Comparison of ENCODE assay signal across 18 cellular contexts in the genomic region with DNA sequence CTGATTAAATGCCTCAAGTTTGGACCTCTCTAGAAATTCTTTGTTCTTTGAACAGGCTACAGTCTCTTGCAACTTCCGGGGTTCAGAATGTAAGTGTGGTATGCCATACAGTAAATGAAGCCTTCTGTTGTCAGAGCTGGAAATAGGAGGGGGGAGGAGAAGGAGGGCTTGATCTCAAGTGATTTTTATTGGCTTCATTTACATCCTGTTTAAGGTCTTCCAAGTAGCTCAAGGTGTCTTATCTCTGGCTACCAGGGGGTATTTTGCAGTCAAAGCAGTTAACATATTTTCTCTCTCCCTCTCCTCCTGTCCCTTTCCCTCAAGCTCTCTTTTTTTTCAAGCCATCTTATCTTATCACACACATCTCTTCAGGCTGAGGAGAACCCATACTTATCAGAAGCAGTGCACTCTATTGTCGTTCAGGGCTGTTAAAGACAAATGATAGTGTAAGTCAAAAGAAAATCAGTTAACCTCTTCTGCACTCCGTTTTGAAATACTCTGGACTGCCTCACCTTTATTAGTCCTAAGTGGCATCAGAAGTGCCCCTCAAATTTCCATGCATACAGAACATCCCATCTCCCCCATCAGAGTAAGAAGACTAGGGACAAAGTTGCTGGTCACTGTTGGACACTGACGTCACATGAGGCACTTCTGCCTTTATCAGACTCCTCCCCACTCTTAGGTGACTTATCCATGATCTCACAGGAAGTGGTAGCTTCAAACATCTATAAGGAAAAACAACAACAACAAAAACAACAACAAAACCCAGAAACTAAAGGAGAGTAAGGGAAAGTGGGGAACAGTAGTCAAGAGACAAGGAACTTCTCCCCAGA.
DNase-seq lines count a peak whose midpoint lies in the region; ATAC-seq, FAIRE-seq and TF ChIP-seq lines count a peak whose summit lies in the region.
"Had no signal": no experiment of that assay in that cellular context is flagged by ENCODE, and none has a peak within 500 bp of the region (broad histone marks: within the 10 kb centered on the region; RNA-seq: fewer than 3 reads in every experiment).

No MANE protein-coding gene starts in this region.

- no peak for TF ChIP-seq POLR2A in K562 (conservative IDR thresholded peaks at IDR 0.05)

- intact Hi-C loops in activated CD4-positive, alpha-beta T cell treated with anti-CD3 and anti-CD28 coated beads for 36 hours (cut with DNase I, micrococcal nuclease) = loop anchor here in 1 of 2 experiments (5.0 kb wide), 1 partner anchor 43 kb away; no protein-coding TSS in a partner anchor
- intact Hi-C loops in activated CD4-positive, alpha-beta T cell treated with anti-CD3 and anti-CD28 coated beads, Interleukin-2, amount 10 ng/mL, durations not matched to agents 24 days and 14 days (cut with micrococcal nuclease) = no loop called here
- intact Hi-C loops in K562 (cut with micrococcal nuclease) = loop anchor here (5.0 to 10.0 kb wide), 2 partner anchors 112 to 365 kb away; partner anchors contain the start of gene ZNF521

- no peak overlapping the region for H2BK120ac ChIP-seq in mesendoderm (ENCODE audit: low read depth, low read length)

- H3K4me3 ChIP-seq in K562 = no peak overlapping the region
- H3K4me3 ChIP-seq in mesendoderm (ENCODE audit: low read length) = no peak overlapping the region
- H3K4me3 ChIP-seq: gastroesophageal sphincter, lung had no signal

- H3K18ac ChIP-seq in mesendoderm (ENCODE audit: low read length) = no peak overlapping the region

- no TSS peak for BruUV-seq in K562 (replicated peaks; lab: Mats Ljungman, UMichigan)

- H4K20me1 ChIP-seq in K562 (replicated peaks; ENCODE audit: control insufficient read depth, insufficient read depth, low read length) = no peaks in the 10 kb centered on the region

- no peak overlapping the region for H3K56ac ChIP-seq in mesendoderm (ENCODE audit: low read length)

- in situ Hi-C loops in K562 (cut with MboI) = no loop called here

- H4K5ac ChIP-seq in mesendoderm (ENCODE audit: low read length) = no peak overlapping the region

- no peak overlapping the region for H3K4ac ChIP-seq in mesendoderm (ENCODE audit: low read depth, low read length)

- H3K27me3 Mint-ChIP-seq in activated CD4-positive, alpha-beta T cell treated with anti-CD3 and anti-CD28 coated beads for 36 hours = no peaks in the 10 kb centered on the region
- no peaks in the 10 kb centered on the region for H3K27me3 Mint-ChIP-seq in activated CD4-positive, alpha-beta T cell treated with anti-CD3 and anti-CD28 coated beads, Interleukin-2, amount 10 ng/mL, durations not matched to agents 24 days and 14 days
- H3K27me3 Mint-ChIP-seq: activated CD8-positive, alpha-beta T cell treated with anti-CD3 and anti-CD28 coated beads for 36 hours; activated naive CD8-positive, alpha-beta T cell treated with anti-CD3 and anti-CD28 coated beads, Interleukin-2, amount 50 U/mL, for 24 hours had no signal

- WGBS in K562 (ENCODE audit: insufficient coverage, low coverage, missing lambda C conversion rate) = 0% methylated on average over 4 of the region's 4 CpGs
- no CpG with 5 or more reads among the region's 4 CpGs for WGBS in mesendoderm (ENCODE audit: extremely low coverage, insufficient coverage, low lambda C conversion rate)

- no peaks in the 10 kb centered on the region for H3K79me2 ChIP-seq in K562 (ENCODE audit: control insufficient read depth, insufficient read depth, low read length)
- no peaks in the 10 kb centered on the region for H3K79me2 ChIP-seq in mesendoderm (ENCODE audit: control insufficient read depth, insufficient read depth, low read length)

- H3K4me3 Mint-ChIP-seq in activated CD4-positive, alpha-beta T cell treated with anti-CD3 and anti-CD28 coated beads for 36 hours = no peak overlapping the region
- no peak overlapping the region for H3K4me3 Mint-ChIP-seq in activated CD4-positive, alpha-beta T cell treated with anti-CD3 and anti-CD28 coated beads, Interleukin-2, amount 10 ng/mL, durations not matched to agents 24 days and 14 days
- H3K4me3 Mint-ChIP-seq: activated CD8-positive, alpha-beta T cell treated with anti-CD3 and anti-CD28 coated beads for 36 hours; activated naive CD8-positive, alpha-beta T cell treated with anti-CD3 and anti-CD28 coated beads, Interleukin-2, amount 50 U/mL, for 24 hours; nephron progenitor cell had no signal

- peak; percentile 61 for FAIRE-seq in K562 (lab: Jason Lieb, UNC)
- FAIRE-seq: H54 had no signal

- H3K27ac ChIP-seq in KOPT-K1 (ENCODE audit: low read depth, low read length, poor library complexity, severe bottlenecking) (peak overlapping the region; percentile 79), K562 (ENCODE audit: extremely low read depth, low read depth, low read length) (peak overlapping the region; percentile 22; the same call in 2 of the 3 replicates), mesendoderm (ENCODE audit: low read depth, low read length) (peak overlapping the region; percentile 26)
- H3K27ac ChIP-seq: C4-2B, gastroesophageal sphincter, WERI-Rb-1 had no signal

- TF ChIP-seq EP300 in K562 (IDR thresholded peaks at IDR 0.05; ENCODE audit: low read length) = peak; percentile 87

- no peak for TF ChIP-seq RAD21 in K562 (CRISPR knock-in tag; conservative IDR thresholded peaks at IDR 0.05 in 1 of 2, IDR thresholded peaks at IDR 0.05 in 1 of 2)

- no peaks in the 10 kb centered on the region for H3K4me1 Mint-ChIP-seq in activated CD4-positive, alpha-beta T cell treated with anti-CD3 and anti-CD28 coated beads for 36 hours
- no peaks in the 10 kb centered on the region for H3K4me1 Mint-ChIP-seq in activated CD4-positive, alpha-beta T cell treated with anti-CD3 and anti-CD28 coated beads, Interleukin-2, amount 10 ng/mL, durations not matched to agents 24 days and 14 days
- H3K4me1 Mint-ChIP-seq: activated naive CD8-positive, alpha-beta T cell treated with anti-CD3 and anti-CD28 coated beads, Interleukin-2, amount 50 U/mL, for 24 hours had no signal

- H3K4me2 ChIP-seq in K562 (ENCODE audit: insufficient read depth, low read length) (peak overlapping the region; percentile 0; the same call in 1 of the 2 replicates), mesendoderm (ENCODE audit: low read length) (peak overlapping the region; percentile 4)

- H2BK5ac ChIP-seq in mesendoderm (ENCODE audit: low read length) = peak overlapping the region; percentile 90

- H3K23ac ChIP-seq in mesendoderm (ENCODE audit: low read length) = no peak overlapping the region

- POLR2A ChIA-PET in activated CD4-positive, alpha-beta T cell treated with anti-CD3 and anti-CD28 coated beads for 36 hours (lab: Charles Lee) = no interaction called here
- POLR2A ChIA-PET in K562 (lab: Yijun Ruan, JAX) = interaction anchor here (0.8 to 1.8 kb wide), 5 partner anchors 10 to 19 kb away, joined by 4 to 10 read pairs (median 7); no protein-coding TSS in a partner anchor

- no peak for DNase-seq in activated CD4-positive, alpha-beta T cell treated with anti-CD3 and anti-CD28 coated beads for 36 hours
- DNase-seq in activated CD4-positive, alpha-beta T cell treated with anti-CD3 and anti-CD28 coated beads, Interleukin-2, amount 10 ng/mL, durations not matched to agents 24 days and 14 days = no peak
- DNase-seq in K562 (ENCODE audit: extremely low read depth in 1 of 4, low spot score in 3 of 4) (peak; percentile 40 to 69 (median 50)), mesendoderm (peak; percentile 95), NCI-H1092 (lab: John Stamatoyannopoulos, UW) (no peak)
- DNase-seq: activated CD8-positive, alpha-beta T cell treated with anti-CD3 and anti-CD28 coated beads for 36 hours; activated naive CD8-positive, alpha-beta T cell treated with anti-CD3 and anti-CD28 coated beads, Interleukin-2, amount 50 U/mL, for 24 hours; NCI-H187 treated with DMSO at 0.1 percent for 48 hours; nephron progenitor cell; SW 1271; WERI-Rb-1 had no signal

- H3K9me3 Mint-ChIP-seq in activated CD4-positive, alpha-beta T cell treated with anti-CD3 and anti-CD28 coated beads for 36 hours (ENCODE audit: low read depth) = no peaks in the 10 kb centered on the region
- no peaks in the 10 kb centered on the region for H3K9me3 Mint-ChIP-seq in activated CD4-positive, alpha-beta T cell treated with anti-CD3 and anti-CD28 coated beads, Interleukin-2, amount 10 ng/mL, durations not matched to agents 24 days and 14 days
- H3K9me3 Mint-ChIP-seq: activated CD8-positive, alpha-beta T cell treated with anti-CD3 and anti-CD28 coated beads for 36 hours; activated naive CD8-positive, alpha-beta T cell treated with anti-CD3 and anti-CD28 coated beads, Interleukin-2, amount 50 U/mL, for 24 hours; nephron progenitor cell had no signal

- peaks cover 6% of the 10 kb centered on the region for H3K79me1 ChIP-seq in mesendoderm (ENCODE audit: low read length)

- peak; percentile 39 for ATAC-seq in activated CD4-positive, alpha-beta T cell treated with anti-CD3 and anti-CD28 coated beads for 36 hours
- peak; percentile 74 for ATAC-seq in K562
- no peak for ATAC-seq in GM21717 (IDR thresholded peaks at IDR 0.05; ENCODE audit: unreplicated experiment)
- ATAC-seq in GM21447 (IDR thresholded peaks at IDR 0.05; ENCODE audit: unreplicated experiment) = no peak
- ATAC-seq: activated CD8-positive, alpha-beta T cell treated with anti-CD3 and anti-CD28 coated beads for 36 hours; activated naive CD8-positive, alpha-beta T cell treated with anti-CD3 and anti-CD28 coated beads, Interleukin-2, amount 50 U/mL, for 24 hours; gastroesophageal sphincter had no signal

- no peak overlapping the region for H3K27ac Mint-ChIP-seq in activated CD4-positive, alpha-beta T cell treated with anti-CD3 and anti-CD28 coated beads for 36 hours
- H3K27ac Mint-ChIP-seq in activated CD4-positive, alpha-beta T cell treated with anti-CD3 and anti-CD28 coated beads, Interleukin-2, amount 10 ng/mL, durations not matched to agents 24 days and 14 days = no peak overlapping the region
- H3K27ac Mint-ChIP-seq: activated CD8-positive, alpha-beta T cell treated with anti-CD3 and anti-CD28 coated beads for 36 hours; activated naive CD8-positive, alpha-beta T cell treated with anti-CD3 and anti-CD28 coated beads, Interleukin-2, amount 50 U/mL, for 24 hours; nephron progenitor cell had no signal

- no peak for TF ChIP-seq CTCF in K562 (IDR thresholded peaks at IDR 0.05 in 2 of 3, conservative IDR thresholded peaks at IDR 0.05 in 1 of 3; ENCODE audit: insufficient read depth in 2 of 3, low read depth in 1 of 3, low read length in 3 of 3)

- H3K27me3 ChIP-seq in K562 (ENCODE audit: control insufficient read depth in 2 of 2, insufficient read depth in 2 of 2, low read length in 2 of 2) (no peaks in the 10 kb centered on the region), mesendoderm (ENCODE audit: insufficient read depth, low read length, poor library complexity) (no peaks in the 10 kb centered on the region)
- H3K27me3 ChIP-seq: gastroesophageal sphincter had no signal

- H2BK15ac ChIP-seq in mesendoderm (replicated peaks; ENCODE audit: low read depth) = no peak overlapping the region

- H3K36me3 ChIP-seq in KOPT-K1 (ENCODE audit: insufficient read depth, low read length) (no peaks in the 10 kb centered on the region), K562 (ENCODE audit: control insufficient read depth, insufficient read depth, low read length) (no peaks in the 10 kb centered on the region), mesendoderm (ENCODE audit: control insufficient read depth, insufficient read depth, low read length) (no peaks in the 10 kb centered on the region)
- H3K36me3 ChIP-seq: gastroesophageal sphincter, WERI-Rb-1 had no signal

- no peak overlapping the region for H2AFZ ChIP-seq in K562 (ENCODE audit: low read depth, low read length)

- peak overlapping the region; percentile 76 for H4K8ac ChIP-seq in mesendoderm (ENCODE audit: low read depth, low read length)

- no peak overlapping the region; a peak in 1 of 4 replicates for H3K9ac ChIP-seq in K562 (ENCODE audit: insufficient read depth in 1 of 2, low read depth in 2 of 2, low read length in 2 of 2)
- no peak overlapping the region for H3K9ac ChIP-seq in mesendoderm (ENCODE audit: low read length)

- H3K4me1 ChIP-seq in K562 (replicated peaks in 1 of 2; ENCODE audit: control insufficient read depth in 2 of 2, insufficient read depth in 2 of 2, low read length in 2 of 2) (peaks cover 0 to 10% of the 10 kb centered on the region in 2 experiments; a peak in 2 of 5 replicates), mesendoderm (ENCODE audit: control insufficient read depth, low read depth, low read length) (peaks cover 33% of the 10 kb centered on the region)

- H3K36me3 Mint-ChIP-seq in activated CD4-positive, alpha-beta T cell treated with anti-CD3 and anti-CD28 coated beads for 36 hours (ENCODE audit: low read depth) = no peaks in the 10 kb centered on the region
- H3K36me3 Mint-ChIP-seq in activated CD4-positive, alpha-beta T cell treated with anti-CD3 and anti-CD28 coated beads, Interleukin-2, amount 10 ng/mL, durations not matched to agents 24 days and 14 days (ENCODE audit: low read depth) = no peaks in the 10 kb centered on the region

- CTCF ChIA-PET in activated CD4-positive, alpha-beta T cell treated with anti-CD3 and anti-CD28 coated beads for 36 hours (lab: Charles Lee) = interaction anchor here (0.8 kb wide), 1 partner anchor 652 kb away, joined by 4 read pairs; no protein-coding TSS in a partner anchor
- CTCF ChIA-PET in K562 (lab: Yijun Ruan, JAX; ENCODE audit: low intra/inter-chr PET ratio) = no interaction called here

- no peak overlapping the region for H2AK5ac ChIP-seq in mesendoderm (ENCODE audit: low read length)

- no peaks in the 10 kb centered on the region for H3K9me3 ChIP-seq in KOPT-K1 (ENCODE audit: insufficient read depth, low read length, poor library complexity, severe bottlenecking)
- no peaks in the 10 kb centered on the region for H3K9me3 ChIP-seq in K562 (replicated peaks; ENCODE audit: control insufficient read depth, insufficient read depth, low read depth, low read length)
- H3K9me3 ChIP-seq: gastroesophageal sphincter had no signal

- H3K9me1 ChIP-seq in K562 (ENCODE audit: control insufficient read depth, insufficient read depth, low read length) = no peaks in the 10 kb centered on the region

Comparison
In these comparisons a context has a peak if more than half of its experiments do, and no peak if none do; other contexts are left out.
1. ATAC-seq: peak in activated CD4-positive, alpha-beta T cell treated with anti-CD3 and anti-CD28 coated beads for 36 hours (single experiment) and K562 (single experiment); none in GM21717 (single experiment) and GM21447 (single experiment).
2. DNase-seq: peak in K562 (4 of 4) and mesendoderm (single experiment); none in activated CD4-positive, alpha-beta T cell treated with anti-CD3 and anti-CD28 coated beads for 36 hours (single experiment), activated CD4-positive, alpha-beta T cell treated with anti-CD3 and anti-CD28 coated beads, Interleukin-2, amount 10 ng/mL, durations not matched to agents 24 days and 14 days (single experiment) and NCI-H1092 (single experiment).
3. H3K27ac ChIP-seq: peak in every context shown above with its lines; median percentile 79 in KOPT-K1; 26 in mesendoderm; 22 in K562.